In genomic region chr5:172646716-172647285, GRCh38 we compare ENCODE assay signal across 9 cellular contexts. TPM values are rescaled to one million over a fixed set of nuclear protein-coding genes. Genes with fewer than 3 reads are reported as not detected.
A peak's percentile ranks its signal among the peaks of the same experiment; 100 is the strongest.
DNase-seq lines count a peak whose midpoint lies in the region; ATAC-seq and TF ChIP-seq lines count a peak whose summit lies in the region.
"Had no signal": no experiment of that assay in that cellular context is flagged by ENCODE, and none has a peak within 500 bp of the region (broad histone marks: within the 10 kb centered on the region; RNA-seq: fewer than 3 reads in every experiment).

No MANE protein-coding gene starts in this region.

- TF ChIP-seq CTCF in natural killer cell (IDR thresholded peaks at IDR 0.05) = no peak
- peak; percentile 64 for TF ChIP-seq CTCF in choroid plexus epithelial cell (conservative IDR thresholded peaks at IDR 0.05; ENCODE audit: low read depth, low read length)
- no peak for TF ChIP-seq CTCF in lung (IDR thresholded peaks at IDR 0.05; ENCODE audit: control extremely low read depth, extremely low read depth)

- no peaks in the 10 kb centered on the region for H3K9me3 Mint-ChIP-seq in natural killer cell treated with Interleukin-12 subunit alpha and Interleukin-12 subunit beta and Interleukin-15 and Interleukin-18, amount 100 ng/mL, for 72 hours
- H3K9me3 Mint-ChIP-seq in natural killer cell = no peaks in the 10 kb centered on the region

- H3K4me3 ChIP-seq in choroid plexus epithelial cell (ENCODE audit: low read depth, low read length) (no peak overlapping the region), lung (no peak overlapping the region)

- peaks cover 0 to 3% of the 10 kb centered on the region in 2 donors for H3K4me1 Mint-ChIP-seq in natural killer cell treated with Interleukin-12 subunit alpha and Interleukin-12 subunit beta and Interleukin-15 and Interleukin-18, amount 100 ng/mL, for 72 hours (ENCODE audit: low read depth in 2 of 2)
- peaks cover 0 to 3% of the 10 kb centered on the region in 2 donors for H3K4me1 Mint-ChIP-seq in natural killer cell

- peaks cover 0 to 28% of the 10 kb centered on the region in 2 donors for H3K4me1 ChIP-seq in lung (ENCODE audit: control insufficient read depth in 2 of 2, insufficient read depth in 2 of 2, low read length in 2 of 2)

- peak; percentile 28 for DNase-seq in natural killer cell treated with Interleukin-12 subunit alpha and Interleukin-12 subunit beta and Interleukin-15 and Interleukin-18, amount 100 ng/mL, for 72 hours (ENCODE audit: low spot score)
- no peak for DNase-seq in natural killer cell
- peak; percentile 56 for DNase-seq in choroid plexus epithelial cell (ENCODE audit: low read depth)
- DNase-seq in lung (ENCODE audit: low spot score) = no peak
- DNase-seq in CD1c-positive myeloid dendritic cell (ENCODE audit: extremely low spot score) = no peak
- no peak for DNase-seq in amniotic stem cell (lab: John Stamatoyannopoulos, UW)
- no peak for DNase-seq in epidermal melanocyte (ENCODE audit: insufficient read length, low spot score)
- DNase-seq: NK-92 treated with Interleukin-12 subunit alpha and Interleukin-12 subunit beta, amount 100 ng/mL, for 24 hours had no signal

- intact Hi-C loops in natural killer cell (cut with micrococcal nuclease) = no loop called here

- H3K36me3 ChIP-seq in lung (ENCODE audit: control insufficient read depth in 2 of 2, insufficient read depth in 2 of 2, low read length in 2 of 2) = no peaks in the 10 kb centered on the region

- H3K36me3 Mint-ChIP-seq in natural killer cell treated with Interleukin-12 subunit alpha and Interleukin-12 subunit beta and Interleukin-15 and Interleukin-18, amount 100 ng/mL, for 72 hours = no peaks in the 10 kb centered on the region
- H3K36me3 Mint-ChIP-seq in natural killer cell = no peaks in the 10 kb centered on the region

- 73 to 82% methylated on average over 10 of the region's 10 CpGs for WGBS in lung, 2 donors

- H3K27ac ChIP-seq in lung (ENCODE audit: low read depth in 1 of 2, low read length in 1 of 2) = peak overlapping the region; percentile 4 to 41

- H3K9me3 ChIP-seq in lung (ENCODE audit: control insufficient read depth in 2 of 2, insufficient read depth in 1 of 2, low read length in 1 of 2) = no peaks in the 10 kb centered on the region

- no peak overlapping the region for H3K4me3 Mint-ChIP-seq in natural killer cell treated with Interleukin-12 subunit alpha and Interleukin-12 subunit beta and Interleukin-15 and Interleukin-18, amount 100 ng/mL, for 72 hours
- H3K4me3 Mint-ChIP-seq in natural killer cell = no peak overlapping the region

- no peak overlapping the region for H3K27ac Mint-ChIP-seq in natural killer cell treated with Interleukin-12 subunit alpha and Interleukin-12 subunit beta and Interleukin-15 and Interleukin-18, amount 100 ng/mL, for 72 hours
- H3K27ac Mint-ChIP-seq in natural killer cell = no peak overlapping the region

- ATAC-seq in natural killer cell treated with Interleukin-12 subunit alpha and Interleukin-12 subunit beta and Interleukin-15 and Interleukin-18, amount 100 ng/mL, for 72 hours = no peak
- ATAC-seq in natural killer cell (no peak), lung (ENCODE audit: insufficient read depth, low FRiP score) (no peak), HG02938 (IDR thresholded peaks at IDR 0.05; ENCODE audit: unreplicated experiment) (no peak)

- no peaks in the 10 kb centered on the region for H3K27me3 ChIP-seq in lung (ENCODE audit: control insufficient read depth, insufficient read depth)

- H3K27me3 Mint-ChIP-seq in natural killer cell treated with Interleukin-12 subunit alpha and Interleukin-12 subunit beta and Interleukin-15 and Interleukin-18, amount 100 ng/mL, for 72 hours = peaks cover 5 to 15% of the 10 kb centered on the region in 2 donors
- H3K27me3 Mint-ChIP-seq in natural killer cell (ENCODE audit: low read depth in 2 of 2) = peaks cover 0 to 7% of the 10 kb centered on the region in 2 donors

RNA-seq across cellular contexts. Expression of gene NEURL1B, which starts 5.7 kb away (rescaled TPM):
- total RNA-seq in natural killer cell treated with Interleukin-12 subunit alpha and Interleukin-12 subunit beta and Interleukin-15 and Interleukin-18, amount 100 ng/mL, for 72 hours = under 1 TPM; 0.14 to 0.36 TPM
- under 1 TPM; 0.28 to 0.54 (median 0.45) TPM for total RNA-seq in natural killer cell
- total RNA-seq in lung = 10 to 100 TPM; 17.5 to 26.4 TPM
- polyA plus RNA-seq in lung = 1 to 10 TPM; 5.1 to 6.0 TPM

Comparison
In these comparisons a context has a peak if more than half of its experiments do, and no peak if none do; other contexts are left out.
1. DNase-seq: peak in natural killer cell treated with Interleukin-12 subunit alpha and Interleukin-12 subunit beta and Interleukin-15 and Interleukin-18, amount 100 ng/mL, for 72 hours (single experiment) and choroid plexus epithelial cell (single experiment); none in natural killer cell (single experiment), lung (single experiment), CD1c-positive myeloid dendritic cell (single experiment), amniotic stem cell (single experiment) and epidermal melanocyte (single experiment).
2. RNA of gene NEURL1B, which starts 5.7 kb away (total RNA-seq): 17.5 to 26.4 TPM in lung; 0.28 to 0.54 TPM in natural killer cell and 0.14 to 0.36 TPM in natural killer cell treated with Interleukin-12 subunit alpha and Interleukin-12 subunit beta and Interleukin-15 and Interleukin-18, amount 100 ng/mL, for 72 hours; every median in the first group is over 10 times any median in the second.